10 cellular contexts compared by ENCODE assay signal in genomic region chr2:17565726-17566125, GRCh38. TPM values are rescaled to one million over a fixed set of nuclear protein-coding genes. Genes with fewer than 3 reads are reported as not detected.
"Had no signal": no experiment of that assay in that cellular context is flagged by ENCODE, and none has a peak within 500 bp of the region (broad histone marks: within the 10 kb centered on the region; RNA-seq: fewer than 3 reads in every experiment).

No MANE protein-coding gene starts in this region.

RNA-seq across cellular contexts. Expression of gene VSNL1, which starts 25.2 kb away (rescaled TPM):
- total RNA-seq: OCI-LY7, PC-3, PC-9, Peyer's patch, RPMI7951, SJCRH30 had no signal

RNA-seq across cellular contexts. Expression of gene RAD51AP2, which starts 47.5 kb away (rescaled TPM):
- total RNA-seq: PC-3, PC-9, Peyer's patch, RPMI7951, SJSA1, SK-MEL-5, T-cell had no signal
- polyA plus RNA-seq: SK-N-SH had no signal
